ENCODE assay signal across 9 cellular contexts in genomic region chr2:20614201-20615045, GRCh38. TPM values are rescaled to one million over a fixed set of nuclear protein-coding genes. Genes with fewer than 3 reads are reported as not detected.
DNase-seq lines count a peak whose midpoint lies in the region; ATAC-seq and TF ChIP-seq lines count a peak whose summit lies in the region.
"Had no signal": no experiment of that assay in that cellular context is flagged by ENCODE, and none has a peak within 500 bp of the region (broad histone marks: within the 10 kb centered on the region; RNA-seq: fewer than 3 reads in every experiment).

No MANE protein-coding gene starts in this region.

- H3K4me3 ChIP-seq in right lobe of liver: no peak overlapping the region
- H3K4me3 ChIP-seq in uterus: no peak overlapping the region
- H3K4me3 ChIP-seq: adrenal gland had no signal

- H3K36me3 ChIP-seq in right lobe of liver (no peaks in the 10 kb centered on the region), uterus (no peaks in the 10 kb centered on the region)
- H3K36me3 ChIP-seq: adrenal gland had no signal

- TF ChIP-seq CTCF in right lobe of liver (IDR thresholded peaks at IDR 0.05): no peak
- no peak for TF ChIP-seq CTCF in uterus (IDR thresholded peaks at IDR 0.05)

- WGBS in right lobe of liver (ENCODE audit: insufficient coverage, low coverage, low lambda C conversion rate, missing lambda C conversion rate): 35% methylated on average over 7 of the region's 14 CpGs

- intact Hi-C loops in right lobe of liver (cut with DNase I): no loop called here
- intact Hi-C loops in uterus (cut with DNase I; ENCODE audit: low total_unique reads): no loop called here

- H3K4me1 ChIP-seq in right lobe of liver (peaks cover 0 to 64% (median 40%) of the 10 kb centered on the region in 4 donors), uterus (peaks cover 29 to 48% of the 10 kb centered on the region in 2 donors)

- DNase-seq in SIG-M5 treated with dmso at 0.1 percent for 504 hours (lab: John Stamatoyannopoulos, UW; ENCODE audit: unreplicated experiment) (peak; percentile 53), SIG-M5 (lab: John Stamatoyannopoulos, UW) (no peak), right lobe of liver (peak; percentile 47 to 57 (median 56)), uterus (peak; percentile 21 to 47), foreskin melanocyte (no peak)

- H3K9me3 ChIP-seq in right lobe of liver (no peaks in the 10 kb centered on the region), uterus (no peaks in the 10 kb centered on the region)
- H3K9me3 ChIP-seq: adrenal gland had no signal

- TF ChIP-seq POLR2A in right lobe of liver (IDR thresholded peaks at IDR 0.05): peak; percentile 27
- no peak for TF ChIP-seq POLR2A in uterus (IDR thresholded peaks at IDR 0.05)

- ATAC-seq in right lobe of liver (peak in 1 of 4 donors; percentile 5), GM18867 (IDR thresholded peaks at IDR 0.05; ENCODE audit: unreplicated experiment) (no peak), HG03097 (IDR thresholded peaks at IDR 0.05; ENCODE audit: low FRiP score, unreplicated experiment) (no peak)

- no peaks in the 10 kb centered on the region for H3K27me3 ChIP-seq in right lobe of liver
- H3K27me3 ChIP-seq in uterus: no peaks in the 10 kb centered on the region
- H3K27me3 ChIP-seq: adrenal gland had no signal

- H3K27ac ChIP-seq in angular gyrus (ENCODE audit: low read depth, low read length) (peak overlapping the region; percentile 90), right lobe of liver (peak overlapping the region; percentile 88 to 94 (median 90)), uterus (peak overlapping the region; percentile 95)

RNA-seq across cellular contexts. Expression of gene HS1BP3, which starts 36.5 kb away (rescaled TPM):
- total RNA-seq in right lobe of liver (10 to 100 TPM; 17.5 to 34.7 (median 20.2) TPM), uterus (10 to 100 TPM in 3 of 4 donors, 1 to 10 TPM in 1; 7.1 to 41.8 (median 28.4) TPM)

RNA-seq across cellular contexts. Expression of gene GDF7, which starts 52.5 kb away (rescaled TPM):
- total RNA-seq in right lobe of liver (1 to 10 TPM in 5 of 6 experiments, under 1 TPM in 1; 0.95 to 5.0 (median 2.9) TPM), uterus (10 to 100 TPM in 1 of 4 donors, 1 to 10 TPM in 3; 1.5 to 45.6 (median 5.4) TPM)

Comparison
In these comparisons a context has a peak if more than half of its experiments do, and no peak if none do; other contexts are left out.
1. DNase-seq: peak in SIG-M5 treated with dmso at 0.1 percent for 504 hours (single experiment), right lobe of liver (3 of 3) and uterus (2 of 2); none in SIG-M5 (single experiment) and foreskin melanocyte (single experiment).
2. Peak in every context shown above with its lines, with median percentiles within 50 percentile points of each other: H3K27ac ChIP-seq.